ENCODE assay signal across 30 cellular contexts in genomic region chrX:118182050-118182449, GRCh38.
A peak's percentile ranks its signal among the peaks of the same experiment; 100 is the strongest.
DNase-seq lines count a peak whose midpoint lies in the region; ATAC-seq, FAIRE-seq and TF ChIP-seq lines count a peak whose summit lies in the region.
"Had no signal": no experiment of that assay in that cellular context is flagged by ENCODE, and none has a peak within 500 bp of the region (broad histone marks: within the 10 kb centered on the region; RNA-seq: fewer than 3 reads in every experiment).

No MANE protein-coding gene starts in this region.

- H3K36me3 Mint-ChIP-seq in CD4-positive, alpha-beta T cell (ENCODE audit: low read depth), result no peaks in the 10 kb centered on the region
- H3K36me3 Mint-ChIP-seq: CD8-positive, alpha-beta T cell; mesothelial cell of epicardium; naive thymus-derived CD8-positive, alpha-beta T cell had no signal

- DNase-seq in NCI-H1436 treated with DMSO at 0.1 percent for 48 hours (lab: John Stamatoyannopoulos, UW) (peak; percentile 29), NCI-H1436 (lab: John Stamatoyannopoulos, UW) (no peak), astrocyte of the hippocampus (ENCODE audit: low read depth, low spot score) (peak; percentile 19), kidney (no peak), MG63 (no peak)
- DNase-seq in CD4-positive, alpha-beta T cell, result no peak
- DNase-seq: activated CD4-positive, alpha-beta T cell treated with anti-CD3 and anti-CD28 coated beads for 48 hours; activated naive CD4-positive, alpha-beta T cell treated with Interleukin-2 at 50 U/mL for 16 hours; activated T-cell treated with anti-CD3 and anti-CD28 coated beads, Interleukin-2, amount 50 U/mL, for 4 hours; AML-193; amniotic stem cell; CD8-positive, alpha-beta T cell; central memory CD4-positive, alpha-beta T cell; dermis blood vessel endothelial cell; heart right ventricle; MM.1S; naive thymus-derived CD8-positive, alpha-beta T cell; NCI-H1694; NCI-H748 treated with DMSO at 0.1 percent for 48 hours; sigmoid colon; stimulated activated CD8-positive, alpha-beta memory T cell treated with anti-CD3 and anti-CD28 coated beads, Interleukin-4, amount 100 ng/mL, for 48 hours; transverse colon had no signal

- TF ChIP-seq CTCF in kidney (IDR thresholded peaks at IDR 0.05; ENCODE audit: borderline replicate concordance, extremely low read depth, insufficient read depth), result no peak
- TF ChIP-seq CTCF in CD4-positive, alpha-beta T cell (IDR thresholded peaks at IDR 0.05), result no peak

- CTCF ChIA-PET in CD4-positive, alpha-beta T cell (lab: Charles Lee), result no interaction called here

- no peak for ATAC-seq in GM18498 (IDR thresholded peaks at IDR 0.05; ENCODE audit: unreplicated experiment)
- ATAC-seq in GM19452 (IDR thresholded peaks at IDR 0.05; ENCODE audit: unreplicated experiment), result no peak
- no peak for ATAC-seq in CD4-positive, alpha-beta T cell (ENCODE audit: poor library complexity)
- ATAC-seq: activated T-cell treated with anti-CD3 and anti-CD28 coated beads, Interleukin-2, amount 50 U/mL, for 4 hours; CD8-positive, alpha-beta T cell; heart right ventricle; K562; left lobe of liver; naive thymus-derived CD8-positive, alpha-beta T cell had no signal

- no peaks in the 10 kb centered on the region for H3K9me3 Mint-ChIP-seq in CD4-positive, alpha-beta T cell
- H3K9me3 Mint-ChIP-seq: CD8-positive, alpha-beta T cell had no signal

- no peaks in the 10 kb centered on the region for H3K4me1 ChIP-seq in kidney (ENCODE audit: control insufficient read depth in 1 of 2, insufficient read depth in 1 of 2, low read depth in 1 of 2, low read length in 2 of 2)
- H3K4me1 ChIP-seq: heart right ventricle, parathyroid adenoma, transverse colon had no signal

- no peaks in the 10 kb centered on the region for H3K27me3 ChIP-seq in MG63
- no peaks in the 10 kb centered on the region for H3K27me3 ChIP-seq in CD4-positive, alpha-beta T cell (ENCODE audit: control insufficient read depth, insufficient read depth, low read length)
- H3K27me3 ChIP-seq: sigmoid colon, transverse colon had no signal

- H3K36me3 ChIP-seq in kidney (ENCODE audit: control insufficient read depth in 1 of 2, insufficient read depth in 2 of 2, low read length in 2 of 2), result no peaks in the 10 kb centered on the region
- H3K36me3 ChIP-seq in MG63, result no peaks in the 10 kb centered on the region
- H3K36me3 ChIP-seq: heart right ventricle, sigmoid colon, transverse colon had no signal

- no peak overlapping the region for H3K9ac ChIP-seq in kidney (ENCODE audit: low read length in 2 of 2)
- H3K9ac ChIP-seq: parathyroid adenoma had no signal

- H3K27ac ChIP-seq in kidney (ENCODE audit: low read depth in 2 of 2, low read length in 2 of 2), result peak overlapping the region in 1 of 2 donors; percentile 28
- H3K27ac ChIP-seq in CD4-positive, alpha-beta T cell (ENCODE audit: low read depth, low read length), result no peak overlapping the region
- H3K27ac ChIP-seq: 22Rv1, heart right ventricle, parathyroid adenoma, RWPE1, sigmoid colon, transverse colon had no signal

- no peaks in the 10 kb centered on the region for H3K4me1 Mint-ChIP-seq in CD4-positive, alpha-beta T cell (ENCODE audit: low read depth)
- H3K4me1 Mint-ChIP-seq: mesothelial cell of epicardium; naive thymus-derived CD8-positive, alpha-beta T cell had no signal

- no peak overlapping the region for H3K27ac Mint-ChIP-seq in CD4-positive, alpha-beta T cell
- H3K27ac Mint-ChIP-seq: CD8-positive, alpha-beta T cell; mesothelial cell of epicardium; naive thymus-derived CD8-positive, alpha-beta T cell had no signal

- no peaks in the 10 kb centered on the region for H3K9me3 ChIP-seq in kidney (ENCODE audit: control insufficient read depth in 1 of 2, low read length in 2 of 2)
- H3K9me3 ChIP-seq in MG63, result no peaks in the 10 kb centered on the region
- H3K9me3 ChIP-seq in CD4-positive, alpha-beta T cell (ENCODE audit: control insufficient read depth, low read length), result no peaks in the 10 kb centered on the region
- H3K9me3 ChIP-seq: sigmoid colon, transverse colon had no signal

- intact Hi-C loops in kidney (cut with DNase I), result no loop called here
- intact Hi-C loops in CD4-positive, alpha-beta T cell (cut with DNase I, micrococcal nuclease), result no loop called here

- no peak overlapping the region for H3K4me3 Mint-ChIP-seq in CD4-positive, alpha-beta T cell
- H3K4me3 Mint-ChIP-seq: activated T-cell treated with anti-CD3 and anti-CD28 coated beads, Interleukin-2, amount 50 U/mL, for 4 hours; CD8-positive, alpha-beta T cell; mesothelial cell of epicardium; naive thymus-derived CD8-positive, alpha-beta T cell had no signal

- H3K4me3 ChIP-seq in kidney (ENCODE audit: low read length in 2 of 2), result no peak overlapping the region
- no peak overlapping the region for H3K4me3 ChIP-seq in MG63
- H3K4me3 ChIP-seq: heart right ventricle, K562, sigmoid colon, transverse colon had no signal

- peak; percentile 96 for FAIRE-seq in kidney (lab: Jason Lieb, UNC)
- FAIRE-seq: K562 had no signal

- no peaks in the 10 kb centered on the region for H3K27me3 Mint-ChIP-seq in CD4-positive, alpha-beta T cell
- H3K27me3 Mint-ChIP-seq: naive thymus-derived CD8-positive, alpha-beta T cell had no signal

- POLR2A ChIA-PET in CD4-positive, alpha-beta T cell (lab: Charles Lee), result no interaction called here

Comparison
In these comparisons a context has a peak if more than half of its experiments do, and no peak if none do; other contexts are left out.
1. DNase-seq: peak in NCI-H1436 treated with DMSO at 0.1 percent for 48 hours (single experiment) and astrocyte of the hippocampus (single experiment); none in NCI-H1436 (single experiment), kidney (single experiment), MG63 (single experiment) and CD4-positive, alpha-beta T cell (0 of 10).